In the genomic region with DNA sequence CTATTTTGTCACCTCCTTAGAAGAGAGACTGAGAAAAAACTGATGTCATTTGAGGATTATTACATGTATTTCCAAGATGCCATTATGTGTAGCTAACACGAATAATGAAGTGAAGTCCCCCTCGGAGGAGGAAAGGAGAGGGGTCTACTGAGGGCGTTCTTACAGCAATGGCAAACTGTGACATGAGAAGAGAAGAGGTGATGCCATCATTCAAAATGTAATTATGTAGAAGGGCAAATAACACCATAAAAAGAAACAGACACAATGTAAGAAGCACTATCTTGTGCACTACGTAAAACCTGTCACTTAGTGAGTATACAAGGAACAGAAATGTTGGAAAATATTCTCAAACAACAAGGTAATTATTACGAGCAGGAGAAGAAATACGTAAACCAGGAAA, we compare ENCODE assay signal across 31 cellular contexts.
"Had no signal": no experiment of that assay in that cellular context is flagged by ENCODE, and none has a peak within 500 bp of the region (broad histone marks: within the 10 kb centered on the region; RNA-seq: fewer than 3 reads in every experiment).

No MANE protein-coding gene starts in this region.

- FAIRE-seq: colon, islet of Langerhans had no signal

- H3K27ac Mint-ChIP-seq: endodermal cell; mesothelial cell of epicardium; naive B cell; nephron; stimulated activated memory B cell treated with anti-CD40 and anti-IgM and Interleukin-4, amounts not matched to agents 10 μg/mL and 1 μg/mL and 100 μg/mL, for 72 hours; type B pancreatic cell had no signal

- H3K9me3 Mint-ChIP-seq: stimulated activated memory B cell treated with anti-CD40 and anti-IgM and Interleukin-4, amounts not matched to agents 10 μg/mL and 1 μg/mL and 100 μg/mL, for 72 hours; type B pancreatic cell had no signal

- ATAC-seq: esophagus mucosa; gastroesophageal sphincter; heart right ventricle; left cardiac atrium; left lung; mucosa of descending colon; psoas muscle; right cardiac atrium; stimulated activated memory B cell treated with anti-CD40 and anti-IgM and Interleukin-4, amounts not matched to agents 10 μg/mL and 1 μg/mL and 100 μg/mL, for 72 hours; stimulated activated naive CD8-positive, alpha-beta T cell treated with anti-CD3 and anti-CD28 coated beads, Interleukin-15, Interleukin-2, amounts not matched to agents 100 U/mL and 50 U/mL, for 24 hours had no signal

- H3K36me3 Mint-ChIP-seq: mesothelial cell of epicardium; naive B cell; stimulated activated memory B cell treated with anti-CD40 and anti-IgM and Interleukin-4, amounts not matched to agents 10 μg/mL and 1 μg/mL and 100 μg/mL, for 72 hours; type B pancreatic cell had no signal

- H3K4me1 Mint-ChIP-seq: naive B cell; nephron; stimulated activated memory B cell treated with anti-CD40 and anti-IgM and Interleukin-4, amounts not matched to agents 10 μg/mL and 1 μg/mL and 100 μg/mL, for 72 hours had no signal

- H3K27me3 Mint-ChIP-seq: naive B cell; stimulated activated memory B cell treated with anti-CD40 and anti-IgM and Interleukin-4, amounts not matched to agents 10 μg/mL and 1 μg/mL and 100 μg/mL, for 72 hours; type B pancreatic cell had no signal

- DNase-seq: dorsolateral prefrontal cortex; effector CD8-positive, alpha-beta T cell; endodermal cell; foreskin fibroblast; heart right ventricle; hippocampal formation; left cardiac atrium; left lung; mesenchymal stem cell; mucosa of descending colon; naive B cell; occipital lobe; ovary; posterior cingulate gyrus; psoas muscle; right cardiac atrium; sigmoid colon; stimulated activated CD4-positive, alpha-beta T cell treated with anti-CD3 and anti-CD28 coated beads, Interleukin-2, amount 100 ng/mL, for 24 hours; stimulated activated CD4-positive, alpha-beta T cell treated with anti-CD3 and anti-CD28 coated beads, Interleukin-4, amount 100 ng/mL, for 4 hours; stimulated activated naive CD8-positive, alpha-beta T cell treated with anti-CD3 and anti-CD28 coated beads, Interleukin-15, Interleukin-2, amounts not matched to agents 100 U/mL and 50 U/mL, for 24 hours; substantia nigra; testis; tibial artery had no signal

- H3K4me3 Mint-ChIP-seq: endodermal cell; mesothelial cell of epicardium; naive B cell; nephron; stimulated activated memory B cell treated with anti-CD40 and anti-IgM and Interleukin-4, amounts not matched to agents 10 μg/mL and 1 μg/mL and 100 μg/mL, for 72 hours; type B pancreatic cell had no signal
